Comparison of ENCODE assay signal across 1 cellular context in the genomic region with DNA sequence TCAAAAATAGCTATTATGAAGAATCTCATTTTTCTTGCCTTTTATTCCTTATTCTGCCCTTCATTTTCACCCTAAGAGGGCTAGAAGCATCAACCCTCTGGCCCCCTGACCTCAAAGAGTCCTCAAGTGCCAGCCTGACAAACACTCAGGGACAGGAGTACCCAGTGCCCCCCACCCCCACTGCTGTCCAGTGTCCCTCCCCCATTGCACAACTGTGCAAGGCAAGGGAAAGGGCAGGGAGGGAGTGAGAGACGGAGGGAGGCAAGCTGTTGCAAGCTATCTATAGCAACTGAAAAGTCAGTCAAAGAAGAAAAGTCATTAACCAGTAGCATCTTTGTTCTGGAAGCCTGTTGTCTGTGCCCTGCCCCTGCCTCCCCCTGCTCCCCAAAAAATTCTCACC. TPM values are rescaled to one million over a fixed set of nuclear protein-coding genes. Genes with fewer than 3 reads are reported as not detected.
"Had no signal": no experiment of that assay in that cellular context is flagged by ENCODE, and none has a peak within 500 bp of the region (broad histone marks: within the 10 kb centered on the region; RNA-seq: fewer than 3 reads in every experiment).

No MANE protein-coding gene starts in this region.

RNA-seq across cellular contexts. Expression of a gene that starts 33.2 kb away (rescaled TPM):
- total RNA-seq: G401 had no signal
